In genomic region chr1:161258439-161259386, GRCh38 we compare ENCODE assay signal across 1 cellular context.
TF ChIP-seq lines count a peak whose summit lies in the region.

Gene PCP4L1 (plus strand): TSS chr1:161258745. CDS start chr1:161258975, 230 bp downstream.

TF ChIP-seq in WTC11, 78 proteins besides CTCF, POLR2A, EP300 and RAD21 (continued from another document):
- TF ChIP-seq FOXP4 (CRISPR knock-in tag; IDR thresholded peaks at IDR 0.05), result 0 out of 2 replicates have a peak, but pooled peaks have one; percentile 35
- no peak for TF ChIP-seq SMAD3 (CRISPR knock-in tag; IDR thresholded peaks at IDR 0.05; ENCODE audit: borderline replicate concordance)
- TF ChIP-seq ATF1 (CRISPR knock-in tag; IDR thresholded peaks at IDR 0.05), result no peak
- peak; percentile 59; the same call in 1 of the 2 replicates for TF ChIP-seq HMGXB4 (CRISPR knock-in tag; IDR thresholded peaks at IDR 0.05)
- TF ChIP-seq NFE2L1 (CRISPR knock-in tag; IDR thresholded peaks at IDR 0.05), result no peak
- TF ChIP-seq NFYB (CRISPR knock-in tag; conservative IDR thresholded peaks at IDR 0.05; ENCODE audit: low read depth), result peak; percentile 83
- TF ChIP-seq ZNF281 (CRISPR knock-in tag; IDR thresholded peaks at IDR 0.05), result no peak
- no peak for TF ChIP-seq KAT7 (CRISPR knock-in tag; IDR thresholded peaks at IDR 0.05; ENCODE audit: borderline replicate concordance)
- 0 out of 2 replicates have a peak, but pooled peaks have one; percentile 57 for TF ChIP-seq ESRRA (CRISPR knock-in tag; IDR thresholded peaks at IDR 0.05; ENCODE audit: borderline replicate concordance)
- no peak for TF ChIP-seq TP53 (CRISPR knock-in tag; IDR thresholded peaks at IDR 0.05)
